In the genomic region with DNA sequence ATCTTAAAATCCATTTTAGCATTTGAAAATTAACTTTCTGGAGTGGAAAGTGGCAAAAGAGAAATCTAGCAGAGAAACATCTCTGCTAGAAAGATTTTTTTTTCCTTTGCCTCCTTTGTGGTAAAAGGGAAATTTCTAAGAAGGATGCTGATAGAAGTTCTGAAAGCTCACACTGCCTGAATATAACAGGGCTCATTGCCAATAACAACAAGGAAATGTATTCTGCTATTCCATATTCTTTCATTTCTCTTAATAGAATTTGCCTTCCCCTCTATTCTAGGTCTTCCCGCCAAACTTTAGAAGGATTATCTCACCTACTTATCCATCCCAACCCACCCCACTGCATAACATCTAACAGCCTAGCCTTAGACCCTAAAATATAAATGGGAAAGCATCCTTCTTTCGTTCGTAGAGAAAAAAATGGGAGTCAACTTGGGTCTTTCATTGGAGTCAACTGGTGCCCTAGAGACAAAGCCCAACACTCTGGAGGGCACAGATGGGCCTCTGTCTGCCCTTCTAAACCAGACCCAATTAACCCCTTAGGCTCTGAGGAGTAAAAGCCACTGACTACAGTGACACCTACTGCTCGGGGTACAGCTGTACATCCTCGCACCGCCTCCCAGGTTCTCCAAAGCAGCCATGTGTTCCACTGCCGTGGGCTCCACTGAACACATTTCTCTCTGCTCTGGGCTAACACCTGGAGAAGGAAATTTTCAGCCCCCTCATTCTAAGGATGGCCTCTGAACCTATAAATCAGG, we compare ENCODE assay signal across 8 cellular contexts.
DNase-seq lines count a peak whose midpoint lies in the region; ATAC-seq and TF ChIP-seq lines count a peak whose summit lies in the region.

No MANE protein-coding gene starts in this region.

- peaks cover 13% of the 10 kb centered on the region for H3K4me1 Mint-ChIP-seq in MCF 10A (ENCODE audit: insufficient read depth, unreplicated experiment)
- H3K4me1 Mint-ChIP-seq in mesothelial cell of epicardium = peaks cover 59% of the 10 kb centered on the region

- ATAC-seq in GM21619 (IDR thresholded peaks at IDR 0.05; ENCODE audit: unreplicated experiment) (no peak), GM19351 (IDR thresholded peaks at IDR 0.05; ENCODE audit: unreplicated experiment) (no peak)

- TF ChIP-seq CTCF in AG09309 (IDR thresholded peaks at IDR 0.05; ENCODE audit: control insufficient read depth, insufficient read depth, low read depth, low read length, missing control alignments) (peak; percentile 30), GM12875 (IDR thresholded peaks at IDR 0.05; ENCODE audit: borderline replicate concordance, insufficient read depth, low read depth, low read length) (peak; percentile 62), MCF 10A (IDR thresholded peaks at IDR 0.05; ENCODE audit: unreplicated experiment) (peak; percentile 42), mesothelial cell of epicardium (IDR thresholded peaks at IDR 0.05; ENCODE audit: unreplicated experiment) (no peak)

- H3K4me3 Mint-ChIP-seq in MCF 10A (ENCODE audit: unreplicated experiment) = no peak overlapping the region
- H3K4me3 Mint-ChIP-seq in mesothelial cell of epicardium = no peak overlapping the region

- no TSS peak for BruUV-seq in MCF 10A (replicated peaks; lab: Mats Ljungman, UMichigan)

- POLR2A ChIA-PET in MCF 10A (lab: Yijun Ruan, JAX) = interaction anchor here (0.5 to 1.7 kb wide), 4 partner anchors 9 to 310 kb away, joined by 4 to 5 read pairs (median 4); no protein-coding TSS in a partner anchor

- no peak overlapping the region for H3K4me3 ChIP-seq in AG09309 (ENCODE audit: control insufficient read depth, low read depth, low read length)
- no peak overlapping the region for H3K4me3 ChIP-seq in GM12875 (ENCODE audit: low read depth, low read length)

- no peaks in the 10 kb centered on the region for H3K36me3 Mint-ChIP-seq in MCF 10A (ENCODE audit: insufficient read depth, unreplicated experiment)
- no peaks in the 10 kb centered on the region for H3K36me3 Mint-ChIP-seq in mesothelial cell of epicardium

- CTCF ChIA-PET in MCF 10A (lab: Yijun Ruan, JAX) = interaction anchor here (0.6 to 2.2 kb wide), 16 partner anchors 10 to 738 kb away, joined by 3 to 7 read pairs (median 4); no protein-coding TSS in a partner anchor

- intact Hi-C loops in MCF 10A (cut with micrococcal nuclease) = loop anchor here (5.0 kb wide), 3 partner anchors 308 to 448 kb away; no protein-coding TSS in a partner anchor

- H3K9me3 Mint-ChIP-seq in MCF 10A (ENCODE audit: unreplicated experiment) (no peaks in the 10 kb centered on the region), mesothelial cell of epicardium (no peaks in the 10 kb centered on the region)

- H3K27me3 Mint-ChIP-seq in MCF 10A (ENCODE audit: insufficient read depth, unreplicated experiment) (no peaks in the 10 kb centered on the region), mesothelial cell of epicardium (ENCODE audit: low read depth) (no peaks in the 10 kb centered on the region)

- no peak for DNase-seq in AG09309 (ENCODE audit: low read depth)
- DNase-seq in NCI-H510A (lab: John Stamatoyannopoulos, UW) = peak; percentile 11
- peak; percentile 31 for DNase-seq in MCF 10A (ENCODE audit: unreplicated experiment)
- no peak for DNase-seq in mesothelial cell of epicardium (ENCODE audit: low spot score in 2 of 2, unreplicated experiment in 2 of 2)
- DNase-seq in stimulated activated CD4-positive, alpha-beta T cell treated with anti-CD3 and anti-CD28 coated beads, Interleukin-4, amount 100 ng/mL, for 4 hours = no peak

- no peak overlapping the region for H3K27ac Mint-ChIP-seq in MCF 10A (ENCODE audit: low read depth, unreplicated experiment)
- peak overlapping the region; percentile 94 for H3K27ac Mint-ChIP-seq in mesothelial cell of epicardium

Comparison
In these comparisons a context has a peak if more than half of its experiments do, and no peak if none do; other contexts are left out.
1. DNase-seq: peak in NCI-H510A (single experiment) and MCF 10A (single experiment); none in AG09309 (single experiment), mesothelial cell of epicardium (0 of 2) and stimulated activated CD4-positive, alpha-beta T cell treated with anti-CD3 and anti-CD28 coated beads, Interleukin-4, amount 100 ng/mL, for 4 hours (0 of 2).